In the genomic region with DNA sequence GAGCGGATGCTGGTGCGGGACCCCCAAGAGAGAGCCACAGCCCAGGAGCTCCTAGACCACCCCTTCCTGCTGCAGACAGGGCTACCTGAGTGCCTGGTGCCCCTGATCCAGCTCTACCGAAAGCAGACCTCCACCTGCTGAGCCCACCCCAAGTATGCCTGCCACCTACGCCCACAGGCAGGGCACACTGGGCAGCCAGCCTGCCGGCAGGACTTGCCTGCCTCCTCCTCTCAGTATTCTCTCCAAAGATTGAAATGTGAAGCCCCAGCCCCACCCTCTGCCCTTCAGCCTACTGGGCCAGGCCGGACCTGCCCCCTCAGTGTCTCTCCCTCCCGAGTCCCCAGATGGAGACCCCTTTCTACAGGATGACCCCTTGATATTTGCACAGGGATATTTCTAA, we compare ENCODE assay signal across 33 cellular contexts. TPM values are rescaled to one million over a fixed set of nuclear protein-coding genes. Genes with fewer than 3 reads are reported as not detected.
"Had no signal": no experiment of that assay in that cellular context is flagged by ENCODE, and none has a peak within 500 bp of the region (broad histone marks: within the 10 kb centered on the region; RNA-seq: fewer than 3 reads in every experiment).

No MANE protein-coding gene starts in this region.

- DNase-seq: hypothalamus; immature natural killer cell; kidney; left colon; lower lobe of right lung; mammary epithelial cell; mesenchymal stem cell; naive thymus-derived CD8-positive, alpha-beta T cell; occipital lobe; psoas muscle; right lobe of liver; stimulated activated CD4-positive, alpha-beta T cell treated with anti-CD3 and anti-CD28 coated beads, Interleukin-1b, Interleukin-23, amount 100 ng/mL, for 48 hours; stimulated activated CD4-positive, alpha-beta T cell treated with anti-CD3 and anti-CD28 coated beads, Interleukin-2, amount 100 ng/mL, for 48 hours; stimulated activated CD4-positive, alpha-beta T cell treated with anti-CD3 and anti-CD28 coated beads, Interleukin-4, amount 100 ng/mL, for 4 hours; stimulated activated CD8-positive, alpha-beta memory T cell treated with anti-CD3 and anti-CD28 coated beads, Interleukin-4, amount 100 ng/mL, for 48 hours; stimulated activated naive CD4-positive, alpha-beta T cell; uterus had no signal

- H3K36me3 ChIP-seq: left lung, lower lobe of right lung, neutrophil, right lobe of liver, tibial nerve, uterus had no signal

- ATAC-seq: left colon; left lung; lower lobe of right lung; naive thymus-derived CD8-positive, alpha-beta T cell; psoas muscle; right lobe of liver had no signal

- H3K9me3 Mint-ChIP-seq: immature natural killer cell; naive thymus-derived CD8-positive, alpha-beta T cell; nephron; neural crest cell; stimulated activated naive CD8-positive, alpha-beta T cell treated with anti-CD3 and anti-CD28 coated beads, Interleukin-15, Interleukin-2, amounts not matched to agents 100 ng/mL and 50 ng/mL, for 24 hours; type B pancreatic cell had no signal

- H3K4me2 ChIP-seq: smooth muscle cell had no signal

- H3K9ac ChIP-seq: parathyroid adenoma had no signal

- H3K27ac ChIP-seq: left lung, lower lobe of right lung, neutrophil, parathyroid adenoma, psoas muscle, right lobe of liver, suprapubic skin, tibial nerve, uterus had no signal

- H3K79me2 ChIP-seq: parathyroid adenoma had no signal

- H3K4me3 ChIP-seq: left lung, lower lobe of right lung, psoas muscle, right lobe of liver, smooth muscle cell, suprapubic skin, tibial nerve, uterus had no signal

- H2AFZ ChIP-seq: parathyroid adenoma had no signal

- H3K4me3 Mint-ChIP-seq: immature natural killer cell; naive thymus-derived CD8-positive, alpha-beta T cell; nephron; neural crest cell; stimulated activated naive CD8-positive, alpha-beta T cell treated with anti-CD3 and anti-CD28 coated beads, Interleukin-15, Interleukin-2, amounts not matched to agents 100 ng/mL and 50 ng/mL, for 24 hours; type B pancreatic cell had no signal

- H3K27ac Mint-ChIP-seq: immature natural killer cell; naive thymus-derived CD8-positive, alpha-beta T cell; nephron; stimulated activated naive CD8-positive, alpha-beta T cell treated with anti-CD3 and anti-CD28 coated beads, Interleukin-15, Interleukin-2, amounts not matched to agents 100 ng/mL and 50 ng/mL, for 24 hours; type B pancreatic cell had no signal

- H3K9me3 ChIP-seq: left lung, lower lobe of right lung, neutrophil, psoas muscle, right lobe of liver, suprapubic skin, tibial nerve, uterus had no signal

- H3K36me3 Mint-ChIP-seq: immature natural killer cell; naive thymus-derived CD8-positive, alpha-beta T cell had no signal

- H3K4me1 ChIP-seq: parathyroid adenoma, psoas muscle, uterus had no signal

RNA-seq across cellular contexts. Expression of a gene that starts 6.9 kb away (rescaled TPM):
- total RNA-seq: kidney, left colon, left lung, liver, lower lobe of right lung, mammary epithelial cell, neural crest cell, occipital lobe, posterior vena cava, psoas muscle, skeletal muscle tissue, smooth muscle cell, subcutaneous adipose tissue, suprapubic skin, tibial nerve, ureter had no signal

RNA-seq across cellular contexts. Expression of a gene that starts 37.1 kb away (rescaled TPM):
- total RNA-seq: naive thymus-derived CD8-positive, alpha-beta T cell; osteocyte had no signal
